26 cellular contexts compared by ENCODE assay signal in the genomic region with DNA sequence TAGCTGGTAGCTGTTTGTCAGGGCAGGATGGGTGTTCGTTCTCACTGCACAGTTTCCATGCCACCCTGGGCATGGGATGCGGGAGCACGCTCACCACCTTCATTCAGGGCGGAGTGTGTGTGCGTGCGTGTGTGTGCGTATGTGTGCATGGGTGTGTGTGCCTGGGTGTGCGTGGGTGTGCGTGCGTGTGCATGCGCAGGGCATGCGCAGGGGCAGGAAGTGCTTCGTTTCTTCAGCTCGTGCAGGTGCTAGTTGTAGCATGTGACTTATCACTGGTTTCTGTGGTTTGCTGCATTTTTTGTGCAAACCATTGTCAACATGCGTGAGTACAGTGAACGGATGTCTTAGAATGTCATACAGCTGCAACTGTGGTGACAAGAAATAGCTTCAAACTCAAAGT.
A peak's percentile ranks its signal among the peaks of the same experiment; 100 is the strongest.
DNase-seq lines count a peak whose midpoint lies in the region; ATAC-seq and FAIRE-seq lines count a peak whose summit lies in the region.
"Had no signal": no experiment of that assay in that cellular context is flagged by ENCODE, and none has a peak within 500 bp of the region (broad histone marks: within the 10 kb centered on the region; RNA-seq: fewer than 3 reads in every experiment).

No MANE protein-coding gene starts in this region.

- peak; percentile 44 for DNase-seq in activated CD4-positive, alpha-beta T cell treated with anti-CD3 and anti-CD28 coated beads for 36 hours
- no peak for DNase-seq in activated CD4-positive, alpha-beta T cell treated with anti-CD3 and anti-CD28 coated beads, Interleukin-2, amount 50 U/mL, for 48 hours
- peak in 2 of 3 donors; percentile 33 to 65 for DNase-seq in CD4-positive, CD25-positive, alpha-beta regulatory T cell
- no peak for DNase-seq in T-helper 17 cell
- no peak for DNase-seq in central memory CD8-positive, alpha-beta T cell (ENCODE audit: low spot score in 2 of 2)
- DNase-seq in HTR-8/SVneo (ENCODE audit: insufficient read length, low spot score) = no peak
- no peak for DNase-seq in effector memory CD4-positive, alpha-beta T cell
- no peak for DNase-seq in NCI-H2227 (lab: John Stamatoyannopoulos, UW; ENCODE audit: unreplicated experiment)
- DNase-seq: 8988T, activated B cell treated with CpG ODN at 0.5 μM for 24 hours, AML-193, amniotic stem cell, dermis blood vessel endothelial cell, EL, heart right ventricle, midbrain, NCI-H510A, RPMI8226, T-helper 9 cell had no signal

- H3K4me1 ChIP-seq in CD4-positive, CD25-positive, alpha-beta regulatory T cell (ENCODE audit: control insufficient read depth, insufficient read depth, low read length, poor library complexity, severe bottlenecking) = peaks cover 6% of the 10 kb centered on the region
- H3K4me1 ChIP-seq in effector memory CD4-positive, alpha-beta T cell (ENCODE audit: control insufficient read depth, insufficient read depth, low read length, poor library complexity, severe bottlenecking) = no peaks in the 10 kb centered on the region
- H3K4me1 ChIP-seq: heart right ventricle had no signal

- no peaks in the 10 kb centered on the region for H3K36me3 ChIP-seq in CD4-positive, CD25-positive, alpha-beta regulatory T cell (ENCODE audit: control insufficient read depth, insufficient read depth, low read length)
- H3K36me3 ChIP-seq in effector memory CD4-positive, alpha-beta T cell (ENCODE audit: control insufficient read depth, insufficient read depth, low read length) = no peaks in the 10 kb centered on the region
- H3K36me3 ChIP-seq: heart right ventricle had no signal

- H3K4me3 ChIP-seq in CD4-positive, CD25-positive, alpha-beta regulatory T cell (ENCODE audit: low read depth, low read length) = no peak overlapping the region
- no peak overlapping the region for H3K4me3 ChIP-seq in effector memory CD4-positive, alpha-beta T cell (ENCODE audit: insufficient read depth, low read depth, low read length, poor library complexity, severe bottlenecking)
- H3K4me3 ChIP-seq: heart right ventricle, SK-N-MC had no signal

- POLR2A ChIA-PET in activated CD4-positive, alpha-beta T cell treated with anti-CD3 and anti-CD28 coated beads for 36 hours (lab: Charles Lee) = no interaction called here

- H3K27ac Mint-ChIP-seq in activated CD4-positive, alpha-beta T cell treated with anti-CD3 and anti-CD28 coated beads for 36 hours = peak overlapping the region; percentile 59
- H3K27ac Mint-ChIP-seq in CD4-positive, CD25-positive, alpha-beta regulatory T cell = peak overlapping the region; percentile 57 to 85 (median 83)
- H3K27ac Mint-ChIP-seq in T-helper 17 cell = peak overlapping the region; percentile 6
- peak overlapping the region; percentile 33 for H3K27ac Mint-ChIP-seq in central memory CD8-positive, alpha-beta T cell (ENCODE audit: low read depth)
- H3K27ac Mint-ChIP-seq: activated B cell treated with CpG ODN at 0.5 μM for 24 hours, progenitor cell of endocrine pancreas had no signal

- CTCF ChIA-PET in activated CD4-positive, alpha-beta T cell treated with anti-CD3 and anti-CD28 coated beads for 36 hours (lab: Charles Lee) = interaction anchor here (0.6 to 1.4 kb wide), 3 partner anchors 11 to 27 kb away, joined by 3 read pairs; no protein-coding TSS in a partner anchor

- no peaks in the 10 kb centered on the region for H3K27me3 Mint-ChIP-seq in activated CD4-positive, alpha-beta T cell treated with anti-CD3 and anti-CD28 coated beads for 36 hours
- no peaks in the 10 kb centered on the region for H3K27me3 Mint-ChIP-seq in CD4-positive, CD25-positive, alpha-beta regulatory T cell
- no peaks in the 10 kb centered on the region for H3K27me3 Mint-ChIP-seq in T-helper 17 cell
- no peaks in the 10 kb centered on the region for H3K27me3 Mint-ChIP-seq in central memory CD8-positive, alpha-beta T cell
- H3K27me3 Mint-ChIP-seq: activated B cell treated with CpG ODN at 0.5 μM for 24 hours, progenitor cell of endocrine pancreas had no signal

- no peak overlapping the region for H3K27ac ChIP-seq in CD4-positive, CD25-positive, alpha-beta regulatory T cell (ENCODE audit: insufficient read depth, low read length, poor library complexity, severe bottlenecking)
- H3K27ac ChIP-seq in effector memory CD4-positive, alpha-beta T cell (ENCODE audit: insufficient read depth, low read length, poor library complexity, severe bottlenecking) = no peak overlapping the region
- H3K27ac ChIP-seq: heart right ventricle, SK-N-MC had no signal

- peaks cover 6% of the 10 kb centered on the region for H3K36me3 Mint-ChIP-seq in activated CD4-positive, alpha-beta T cell treated with anti-CD3 and anti-CD28 coated beads for 36 hours (ENCODE audit: low read depth)
- H3K36me3 Mint-ChIP-seq in CD4-positive, CD25-positive, alpha-beta regulatory T cell = peaks cover 20% of the 10 kb centered on the region
- H3K36me3 Mint-ChIP-seq in T-helper 17 cell (ENCODE audit: low read depth) = no peaks in the 10 kb centered on the region
- peaks cover 2% of the 10 kb centered on the region for H3K36me3 Mint-ChIP-seq in central memory CD8-positive, alpha-beta T cell (ENCODE audit: insufficient read depth)

- no peaks in the 10 kb centered on the region for H3K27me3 ChIP-seq in CD4-positive, CD25-positive, alpha-beta regulatory T cell (ENCODE audit: control insufficient read depth, insufficient read depth, low read length)
- H3K27me3 ChIP-seq in effector memory CD4-positive, alpha-beta T cell (replicated peaks; ENCODE audit: control insufficient read depth, insufficient read depth, low read length, poor library complexity, severe bottlenecking) = no peaks in the 10 kb centered on the region
- H3K27me3 ChIP-seq: heart right ventricle had no signal

- FAIRE-seq in HTR-8/SVneo (lab: Jason Lieb, UNC) = no peak
- FAIRE-seq: GM18507, HepG2, urothelium cell line had no signal

- peaks cover 10% of the 10 kb centered on the region for H3K9me3 Mint-ChIP-seq in activated CD4-positive, alpha-beta T cell treated with anti-CD3 and anti-CD28 coated beads for 36 hours (ENCODE audit: low read depth)
- H3K9me3 Mint-ChIP-seq in CD4-positive, CD25-positive, alpha-beta regulatory T cell = peaks cover 0 to 7% (median 2%) of the 10 kb centered on the region in 7 donors
- no peaks in the 10 kb centered on the region for H3K9me3 Mint-ChIP-seq in central memory CD8-positive, alpha-beta T cell
- H3K9me3 Mint-ChIP-seq: activated B cell treated with CpG ODN at 0.5 μM for 24 hours had no signal

- intact Hi-C loops in activated CD4-positive, alpha-beta T cell treated with anti-CD3 and anti-CD28 coated beads for 36 hours (cut with DNase I, micrococcal nuclease) = no loop called here

- no peak overlapping the region for H3K4me3 Mint-ChIP-seq in activated CD4-positive, alpha-beta T cell treated with anti-CD3 and anti-CD28 coated beads for 36 hours
- peak overlapping the region in 2 of 4 donors; percentile 22 to 68 for H3K4me3 Mint-ChIP-seq in CD4-positive, CD25-positive, alpha-beta regulatory T cell
- no peak overlapping the region for H3K4me3 Mint-ChIP-seq in T-helper 17 cell
- H3K4me3 Mint-ChIP-seq in central memory CD8-positive, alpha-beta T cell = no peak overlapping the region
- H3K4me3 Mint-ChIP-seq: activated B cell treated with CpG ODN at 0.5 μM for 24 hours, neural crest cell had no signal

- peaks cover 17% of the 10 kb centered on the region for H3K4me1 Mint-ChIP-seq in activated CD4-positive, alpha-beta T cell treated with anti-CD3 and anti-CD28 coated beads for 36 hours
- H3K4me1 Mint-ChIP-seq in CD4-positive, CD25-positive, alpha-beta regulatory T cell = peaks cover 12 to 19% (median 15%) of the 10 kb centered on the region in 4 donors
- peaks cover 13% of the 10 kb centered on the region for H3K4me1 Mint-ChIP-seq in T-helper 17 cell
- peaks cover 41% of the 10 kb centered on the region for H3K4me1 Mint-ChIP-seq in central memory CD8-positive, alpha-beta T cell
- H3K4me1 Mint-ChIP-seq: activated B cell treated with CpG ODN at 0.5 μM for 24 hours, neural crest cell had no signal

- no peaks in the 10 kb centered on the region for H3K9me3 ChIP-seq in CD4-positive, CD25-positive, alpha-beta regulatory T cell (ENCODE audit: control insufficient read depth in 2 of 2, low read length in 2 of 2)
- no peaks in the 10 kb centered on the region for H3K9me3 ChIP-seq in T-helper 17 cell (ENCODE audit: control insufficient read depth, low read length, poor library complexity, severe bottlenecking)
- H3K9me3 ChIP-seq in effector memory CD4-positive, alpha-beta T cell (ENCODE audit: control insufficient read depth, low read length) = no peaks in the 10 kb centered on the region
- H3K9me3 ChIP-seq: heart right ventricle had no signal

- ATAC-seq in activated CD4-positive, alpha-beta T cell treated with anti-CD3 and anti-CD28 coated beads for 36 hours = peak; percentile 36
- ATAC-seq in CD4-positive, CD25-positive, alpha-beta regulatory T cell (ENCODE audit: low read depth in 2 of 2) = peak; percentile 40 to 64
- no peak for ATAC-seq in T-helper 17 cell
- peak; percentile 59 for ATAC-seq in central memory CD8-positive, alpha-beta T cell (replicated peaks; ENCODE audit: extremely low read depth, poor library complexity, severe bottlenecking)
- ATAC-seq: heart right ventricle, HepG2, left lobe of liver had no signal

Comparison
In these comparisons a context has a peak if more than half of its experiments do, and no peak if none do; other contexts are left out.
1. DNase-seq: peak in activated CD4-positive, alpha-beta T cell treated with anti-CD3 and anti-CD28 coated beads for 36 hours (single experiment) and CD4-positive, CD25-positive, alpha-beta regulatory T cell (2 of 3); none in activated CD4-positive, alpha-beta T cell treated with anti-CD3 and anti-CD28 coated beads, Interleukin-2, amount 50 U/mL, for 48 hours (0 of 2), T-helper 17 cell (0 of 3), central memory CD8-positive, alpha-beta T cell (0 of 2), HTR-8/SVneo (single experiment), effector memory CD4-positive, alpha-beta T cell (0 of 3) and NCI-H2227 (single experiment).
2. H3K27ac Mint-ChIP-seq: peak in every context shown above with its lines; median percentile 83 in CD4-positive, CD25-positive, alpha-beta regulatory T cell; 59 in activated CD4-positive, alpha-beta T cell treated with anti-CD3 and anti-CD28 coated beads for 36 hours; 33 in central memory CD8-positive, alpha-beta T cell; 6 in T-helper 17 cell.